In genomic region chr6:72619883-72620696, GRCh38 we compare ENCODE assay signal across 9 cellular contexts. TPM values are rescaled to one million over a fixed set of nuclear protein-coding genes. Genes with fewer than 3 reads are reported as not detected.
DNase-seq lines count a peak whose midpoint lies in the region; ATAC-seq and TF ChIP-seq lines count a peak whose summit lies in the region.
"Had no signal": no experiment of that assay in that cellular context is flagged by ENCODE, and none has a peak within 500 bp of the region (broad histone marks: within the 10 kb centered on the region; RNA-seq: fewer than 3 reads in every experiment).

No MANE protein-coding gene starts in this region.

- peak; percentile 63 for ATAC-seq in GM18511 (IDR thresholded peaks at IDR 0.05; ENCODE audit: unreplicated experiment)
- peak; percentile 73 for ATAC-seq in HG02642 (IDR thresholded peaks at IDR 0.05; ENCODE audit: poor library complexity, unreplicated experiment)
- peak; percentile 75 to 77 for ATAC-seq in activated T-cell treated with anti-CD3 and anti-CD28 coated beads, Interleukin-2, amount 50 U/mL, for 4 hours

- no peaks in the 10 kb centered on the region for H3K9me3 ChIP-seq in osteoblast (ENCODE audit: low read depth, low read length)
- H3K9me3 ChIP-seq in tibial artery = no peaks in the 10 kb centered on the region

- TF ChIP-seq CTCF in foreskin fibroblast (IDR thresholded peaks at IDR 0.05; ENCODE audit: low read depth, low read length) (no peak), osteoblast (IDR thresholded peaks at IDR 0.05; ENCODE audit: extremely low read depth, low read depth, low read length) (no peak), tibial artery (IDR thresholded peaks at IDR 0.05) (no peak)

- DNase-seq in NOMO-1 (lab: John Stamatoyannopoulos, UW; ENCODE audit: unreplicated experiment in 2 of 2) (peak; percentile 45 to 56), foreskin fibroblast (peak; percentile 26 to 64), osteoblast (ENCODE audit: insufficient read length, low spot score, missing footprints) (peak; percentile 91), tibial artery (peak; percentile 41 to 78), posterior vena cava (ENCODE audit: low spot score) (no peak)
- peak; percentile 73 for DNase-seq in activated T-cell treated with anti-CD3 and anti-CD28 coated beads, Interleukin-2, amount 50 U/mL, for 4 hours

- no peaks in the 10 kb centered on the region for H3K27me3 Mint-ChIP-seq in activated T-cell treated with anti-CD3 and anti-CD28 coated beads, Interleukin-2, amount 50 U/mL, for 4 hours (ENCODE audit: low read depth)

- H3K27ac ChIP-seq in osteoblast (ENCODE audit: low read depth, low read length) = no peak overlapping the region
- peak overlapping the region; percentile 75 to 79 for H3K27ac ChIP-seq in tibial artery

- no peaks in the 10 kb centered on the region for H3K9me3 Mint-ChIP-seq in activated T-cell treated with anti-CD3 and anti-CD28 coated beads, Interleukin-2, amount 50 U/mL, for 4 hours

- H3K36me3 Mint-ChIP-seq in activated T-cell treated with anti-CD3 and anti-CD28 coated beads, Interleukin-2, amount 50 U/mL, for 4 hours (ENCODE audit: insufficient read depth) = no peaks in the 10 kb centered on the region

- H3K79me2 ChIP-seq in osteoblast (ENCODE audit: insufficient read depth, low read length) = peaks cover 17% of the 10 kb centered on the region

- intact Hi-C loops in tibial artery (cut with DNase I; ENCODE audit: low total_unique reads) (loop anchor here (5.0 kb wide), 1 partner anchor 512 kb away; no protein-coding TSS in a partner anchor), posterior vena cava (cut with DNase I) (loop anchor here in 1 of 2 donors (5.0 kb wide), 2 partner anchors 172 to 512 kb away; no protein-coding TSS in a partner anchor)

- H3K27me3 ChIP-seq in osteoblast (ENCODE audit: insufficient read depth, low read length) = no peaks in the 10 kb centered on the region
- no peaks in the 10 kb centered on the region for H3K27me3 ChIP-seq in tibial artery

- peak overlapping the region; percentile 72 for H2AFZ ChIP-seq in osteoblast (ENCODE audit: low read length)

- H3K4me1 ChIP-seq in osteoblast (ENCODE audit: insufficient read depth, low read length) (peaks cover 8% of the 10 kb centered on the region), tibial artery (peaks cover 0 to 25% (median 12%) of the 10 kb centered on the region in 4 donors)

- H3K4me3 Mint-ChIP-seq in activated T-cell treated with anti-CD3 and anti-CD28 coated beads, Interleukin-2, amount 50 U/mL, for 4 hours = peak overlapping the region; percentile 95

- H3K36me3 ChIP-seq in osteoblast (ENCODE audit: insufficient read depth, low read length) (no peaks in the 10 kb centered on the region), tibial artery (no peaks in the 10 kb centered on the region)

- peak overlapping the region; percentile 72 to 74 for H3K4me3 ChIP-seq in foreskin fibroblast (ENCODE audit: low read depth in 1 of 2, low read length in 2 of 2)
- H3K4me3 ChIP-seq in osteoblast (ENCODE audit: insufficient read depth, low read length) = peak overlapping the region; percentile 82
- H3K4me3 ChIP-seq in tibial artery = peak overlapping the region; percentile 63 to 76

- peaks cover 57% of the 10 kb centered on the region for H3K4me1 Mint-ChIP-seq in activated T-cell treated with anti-CD3 and anti-CD28 coated beads, Interleukin-2, amount 50 U/mL, for 4 hours (ENCODE audit: low read depth)

- H3K4me2 ChIP-seq in osteoblast (ENCODE audit: insufficient read depth, low read length) = peak overlapping the region; percentile 95

- no peaks in the 10 kb centered on the region for H4K20me1 ChIP-seq in osteoblast (ENCODE audit: insufficient read depth, low read length)

RNA-seq across cellular contexts. Expression of gene KCNQ5, which starts 1.8 kb away (rescaled TPM):
- 10 to 100 TPM in 2 of 3 donors, 1 to 10 TPM in 1; 9.7 to 13.1 (median 11.0) TPM for total RNA-seq in activated T-cell treated with anti-CD3 and anti-CD28 coated beads, Interleukin-2, amount 50 U/mL, for 4 hours
- total RNA-seq in osteoblast = 4.0 and 8.5 TPM in 2 replicates
- 1 to 10 TPM; 1.3 to 4.0 TPM for total RNA-seq in posterior vena cava
- total RNA-seq: lung microvascular endothelial cell had no signal
